ENCODE assay signal across 9 cellular contexts in the genomic region with DNA sequence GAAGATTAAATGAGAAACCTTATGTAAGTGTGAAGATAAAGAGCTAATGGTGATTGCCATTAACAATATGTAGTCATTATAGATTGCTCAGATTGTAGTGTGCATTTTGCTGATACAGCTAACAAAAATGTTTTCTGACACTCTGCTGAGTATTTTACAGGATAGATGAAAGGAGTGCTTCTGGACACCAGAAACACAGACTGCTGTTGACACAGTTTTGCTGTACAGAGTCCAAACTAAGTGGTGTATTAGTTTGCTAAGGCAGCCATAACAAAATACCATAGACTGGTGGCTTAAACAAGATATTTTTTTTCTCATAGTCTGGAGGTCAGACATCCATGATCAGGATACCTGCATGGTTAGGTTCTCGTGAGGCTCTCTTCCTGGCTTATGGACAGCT. TPM values are rescaled to one million over a fixed set of nuclear protein-coding genes. Genes with fewer than 3 reads are reported as not detected.
DNase-seq lines count a peak whose midpoint lies in the region; ATAC-seq and TF ChIP-seq lines count a peak whose summit lies in the region.
"Had no signal": no experiment of that assay in that cellular context is flagged by ENCODE, and none has a peak within 500 bp of the region (broad histone marks: within the 10 kb centered on the region; RNA-seq: fewer than 3 reads in every experiment).

No MANE protein-coding gene starts in this region.

- no peak overlapping the region for H3K27ac ChIP-seq in SK-N-SH (ENCODE audit: low read depth in 2 of 2, low read length in 1 of 2)
- no peak overlapping the region for H3K27ac ChIP-seq in KMS-11

- H3K9me3 ChIP-seq in SK-N-SH, result no peaks in the 10 kb centered on the region

- peak overlapping the region; percentile 94; the same call in 1 of the 2 replicates for H3K4me2 ChIP-seq in SK-N-SH
- peak overlapping the region; percentile 98 for H3K4me2 ChIP-seq in KMS-11

- intact Hi-C loops in posterior cingulate gyrus (cut with DNase I), result loop anchor here (5.0 kb wide), 1 partner anchor 257 kb away; no protein-coding TSS in a partner anchor

- H3K4me3 Mint-ChIP-seq in brain (peak overlapping the region; percentile 96 to 98 (median 97)), neural crest cell (peak overlapping the region; percentile 99)

- no peak for TF ChIP-seq CTCF in SK-N-SH (IDR thresholded peaks at IDR 0.05)
- TF ChIP-seq CTCF in KMS-11 (conservative IDR thresholded peaks at IDR 0.05; ENCODE audit: low read depth, low read length), result no peak
- TF ChIP-seq CTCF in brain (conservative IDR thresholded peaks at IDR 0.05), result no peak
- TF ChIP-seq CTCF in neural crest cell (conservative IDR thresholded peaks at IDR 0.05), result no peak

- H3K36me3 Mint-ChIP-seq in brain (peaks cover 8% of the 10 kb centered on the region), neural crest cell (ENCODE audit: low read depth) (no peaks in the 10 kb centered on the region)

- H3K36me3 ChIP-seq in SK-N-SH (replicated peaks in 1 of 2; ENCODE audit: control insufficient read depth in 1 of 2, insufficient read depth in 2 of 2, low read length in 1 of 2), result peaks cover 23 to 33% of the 10 kb centered on the region in 2 experiments
- H3K36me3 ChIP-seq in KMS-11 (ENCODE audit: insufficient read depth), result 0 out of 2 replicates have a peak, but pooled peaks cover 5% of the 10 kb centered on the region

- H2AFZ ChIP-seq in SK-N-SH (ENCODE audit: low read depth) (no peak overlapping the region), KMS-11 (ENCODE audit: low read depth) (no peak overlapping the region)

- H3K27me3 Mint-ChIP-seq in brain, result peaks cover 11% of the 10 kb centered on the region
- H3K27me3 Mint-ChIP-seq in neural crest cell (ENCODE audit: low read depth), result no peaks in the 10 kb centered on the region

- TF ChIP-seq EP300 in SK-N-SH (IDR thresholded peaks at IDR 0.05; ENCODE audit: borderline replicate concordance in 1 of 2, low read depth in 1 of 2, low read length in 1 of 2), result no peak

- no peak for ATAC-seq in SK-N-SH treated with all-trans-retinoic acid at 6 μM for 48 hours

- no peak for TF ChIP-seq RAD21 in SK-N-SH (IDR thresholded peaks at IDR 0.05; ENCODE audit: low read length)

- peaks cover 12 to 18% of the 10 kb centered on the region in 2 experiments for H3K4me1 ChIP-seq in SK-N-SH (ENCODE audit: control insufficient read depth in 1 of 2, insufficient read depth in 2 of 2, low read depth in 1 of 2, low read length in 1 of 2)
- H3K4me1 ChIP-seq in KMS-11 (ENCODE audit: low read depth, poor library complexity, severe bottlenecking), result peaks cover 65% of the 10 kb centered on the region

- H3K9me3 Mint-ChIP-seq in brain (no peaks in the 10 kb centered on the region), neural crest cell (no peaks in the 10 kb centered on the region)

- no peak for DNase-seq in SK-N-SH
- DNase-seq in neural crest cell (ENCODE audit: low read depth, low spot score), result no peak
- no peak for DNase-seq in putamen (ENCODE audit: low spot score)
- no peak for DNase-seq in NCI-H2081 (lab: John Stamatoyannopoulos, UW)
- DNase-seq in posterior cingulate gyrus, result no peak
- DNase-seq: NCI-H1436 had no signal

- H3K4me1 Mint-ChIP-seq in brain, result peaks cover 70% of the 10 kb centered on the region
- H3K4me1 Mint-ChIP-seq in neural crest cell, result peaks cover 50% of the 10 kb centered on the region

- H3F3A ChIP-seq in SK-N-SH (replicated peaks; ENCODE audit: insufficient read depth), result peaks cover 12% of the 10 kb centered on the region

- H3K27me3 ChIP-seq in SK-N-SH (ENCODE audit: insufficient read depth) (no peaks in the 10 kb centered on the region), KMS-11 (ENCODE audit: insufficient read depth, low read depth) (no peaks in the 10 kb centered on the region)

- CTCF ChIA-PET in SK-N-SH (lab: Yijun Ruan, JAX), result interaction anchor here (0.9 to 1.1 kb wide), 3 partner anchors 31 to 259 kb away, joined by 3 to 4 read pairs (median 3); no protein-coding TSS in a partner anchor

- no peak overlapping the region for H3K4me3 ChIP-seq in SK-N-SH (ENCODE audit: low read depth in 2 of 2, low read length in 1 of 2)
- H3K4me3 ChIP-seq in KMS-11 (IDR thresholded peaks at IDR 0.05; ENCODE audit: insufficient read depth, low read depth, low read length), result no peak overlapping the region

- H3K9ac ChIP-seq in SK-N-SH, result no peak overlapping the region
- H3K9ac ChIP-seq in KMS-11, result no peak overlapping the region

- no peaks in the 10 kb centered on the region for H3K9me2 ChIP-seq in SK-N-SH

- POLR2A ChIA-PET in SK-N-SH (lab: Yijun Ruan, JAX), result no interaction called here

- peaks cover 72% of the 10 kb centered on the region for H3K79me2 ChIP-seq in SK-N-SH (ENCODE audit: insufficient read depth)
- peaks cover 71% of the 10 kb centered on the region for H3K79me2 ChIP-seq in KMS-11 (ENCODE audit: insufficient read depth, low read depth)

- 87% methylated on average over 1 of the region's 1 CpG for WGBS in SK-N-SH (ENCODE audit: low lambda C conversion rate)

- H4K20me1 ChIP-seq in SK-N-SH (ENCODE audit: insufficient read depth) (peaks cover 23% of the 10 kb centered on the region), KMS-11 (ENCODE audit: insufficient read depth) (0 out of 2 replicates have a peak, but pooled peaks cover 5% of the 10 kb centered on the region)

- H3K27ac Mint-ChIP-seq in brain (peak overlapping the region in 2 of 5 experiments; percentile 30 to 96), neural crest cell (ENCODE audit: unreplicated experiment) (no peak overlapping the region)

TF ChIP-seq in SK-N-SH, 30 proteins besides CTCF, POLR2A, EP300 and RAD21 (continues in another document):
- TF ChIP-seq FOXJ3 (CRISPR knock-in tag; IDR thresholded peaks at IDR 0.05), result no peak
- no peak for TF ChIP-seq CHD2 (IDR thresholded peaks at IDR 0.05; ENCODE audit: low read length, partially characterized antibody)
- no peak for TF ChIP-seq TAF1 (IDR thresholded peaks at IDR 0.05; ENCODE audit: borderline replicate concordance, low read depth, low read length)
- TF ChIP-seq, protein P1, sequence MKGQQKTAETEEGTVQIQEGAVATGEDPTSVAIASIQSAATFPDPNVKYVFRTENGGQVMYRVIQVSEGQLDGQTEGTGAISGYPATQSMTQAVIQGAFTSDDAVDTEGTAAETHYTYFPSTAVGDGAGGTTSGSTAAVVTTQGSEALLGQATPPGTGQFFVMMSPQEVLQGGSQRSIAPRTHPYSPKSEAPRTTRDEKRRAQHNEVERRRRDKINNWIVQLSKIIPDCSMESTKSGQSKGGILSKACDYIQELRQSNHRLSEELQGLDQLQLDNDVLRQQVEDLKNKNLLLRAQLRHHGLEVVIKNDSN (IDR thresholded peaks at IDR 0.05; ENCODE audit: borderline replicate concordance, low read depth), result no peak
- TF ChIP-seq ELF1 (IDR thresholded peaks at IDR 0.05), result no peak
- no peak for TF ChIP-seq MEF2A (IDR thresholded peaks at IDR 0.05; ENCODE audit: borderline replicate concordance, low read depth)

TF ChIP-seq in SK-N-SH treated with all-trans-retinoic acid at 6 μM for 48 hours, 23 proteins besides CTCF, POLR2A, EP300 and RAD21 (continues in another document):
- TF ChIP-seq CSDC2 (CRISPR knock-in tag; IDR thresholded peaks at IDR 0.05), result no peak
- TF ChIP-seq, protein P2, sequence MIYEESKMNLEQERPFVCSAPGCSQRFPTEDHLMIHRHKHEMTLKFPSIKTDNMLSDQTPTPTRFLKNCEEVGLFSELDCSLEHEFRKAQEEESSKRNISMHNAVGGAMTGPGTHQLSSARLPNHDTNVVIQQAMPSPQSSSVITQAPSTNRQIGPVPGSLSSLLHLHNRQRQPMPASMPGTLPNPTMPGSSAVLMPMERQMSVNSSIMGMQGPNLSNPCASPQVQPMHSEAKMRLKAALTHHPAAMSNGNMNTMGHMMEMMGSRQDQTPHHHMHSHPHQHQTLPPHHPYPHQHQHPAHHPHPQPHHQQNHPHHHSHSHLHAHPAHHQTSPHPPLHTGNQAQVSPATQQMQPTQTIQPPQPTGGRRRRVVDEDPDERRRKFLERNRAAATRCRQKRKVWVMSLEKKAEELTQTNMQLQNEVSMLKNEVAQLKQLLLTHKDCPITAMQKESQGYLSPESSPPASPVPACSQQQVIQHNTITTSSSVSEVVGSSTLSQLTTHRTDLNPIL (CRISPR knock-in tag; IDR thresholded peaks at IDR 0.05; ENCODE audit: low read depth), result no peak
- TF ChIP-seq, protein P3, sequence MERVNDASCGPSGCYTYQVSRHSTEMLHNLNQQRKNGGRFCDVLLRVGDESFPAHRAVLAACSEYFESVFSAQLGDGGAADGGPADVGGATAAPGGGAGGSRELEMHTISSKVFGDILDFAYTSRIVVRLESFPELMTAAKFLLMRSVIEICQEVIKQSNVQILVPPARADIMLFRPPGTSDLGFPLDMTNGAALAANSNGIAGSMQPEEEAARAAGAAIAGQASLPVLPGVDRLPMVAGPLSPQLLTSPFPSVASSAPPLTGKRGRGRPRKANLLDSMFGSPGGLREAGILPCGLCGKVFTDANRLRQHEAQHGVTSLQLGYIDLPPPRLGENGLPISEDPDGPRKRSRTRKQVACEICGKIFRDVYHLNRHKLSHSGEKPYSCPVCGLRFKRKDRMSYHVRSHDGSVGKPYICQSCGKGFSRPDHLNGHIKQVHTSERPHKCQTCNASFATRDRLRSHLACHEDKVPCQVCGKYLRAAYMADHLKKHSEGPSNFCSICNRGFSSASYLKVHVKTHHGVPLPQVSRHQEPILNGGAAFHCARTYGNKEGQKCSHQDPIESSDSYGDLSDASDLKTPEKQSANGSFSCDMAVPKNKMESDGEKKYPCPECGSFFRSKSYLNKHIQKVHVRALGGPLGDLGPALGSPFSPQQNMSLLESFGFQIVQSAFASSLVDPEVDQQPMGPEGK (CRISPR knock-in tag; IDR thresholded peaks at IDR 0.05; ENCODE audit: borderline replicate concordance), result no peak

RNA-seq across cellular contexts. Expression of a gene that starts 2.2 kb away (rescaled TPM):
- polyA plus RNA-seq in SK-N-SH (2012; rRNA removed) (8.0 and 10.1 TPM in 2 replicates), brain (ENCODE audit: insufficient read depth, low read depth, low replicate concordance) (24.9 TPM)
- 13.8 and 19.8 TPM in 2 replicates for polyA plus RNA-seq in SK-N-SH (2012; cell fraction: cytosol; rRNA removed)
- polyA plus RNA-seq in SK-N-SH (2012; cell fraction: nucleus; rRNA removed), result 4.9 and 9.1 TPM in 2 replicates
- total RNA-seq in neural crest cell, result 87.8 and 89.5 TPM in 2 replicates
